Comparison of ENCODE assay signal across 21 cellular contexts in genomic region chr17:30414486-30414885, GRCh38. TPM values are rescaled to one million over a fixed set of nuclear protein-coding genes. Genes with fewer than 3 reads are reported as not detected.
DNase-seq lines count a peak whose midpoint lies in the region; ATAC-seq lines count a peak whose summit lies in the region.
"Had no signal": no experiment of that assay in that cellular context is flagged by ENCODE, and none has a peak within 500 bp of the region (broad histone marks: within the 10 kb centered on the region; RNA-seq: fewer than 3 reads in every experiment).

No MANE protein-coding gene starts in this region.

- H3K4me3 Mint-ChIP-seq in activated CD4-positive, alpha-beta T cell treated with anti-CD3 and anti-CD28 coated beads for 36 hours = no peak overlapping the region
- H3K4me3 Mint-ChIP-seq: CD8-positive, alpha-beta T cell; IgD-negative memory B cell had no signal

- DNase-seq in activated CD4-positive, alpha-beta T cell treated with anti-CD3 and anti-CD28 coated beads for 36 hours = no peak
- DNase-seq in activated CD4-positive, alpha-beta T cell treated with anti-CD3 and anti-CD28 coated beads for 4 hours = no peak
- peak; percentile 8 for DNase-seq in AG08395 (ENCODE audit: low spot score)
- peak; percentile 35 for DNase-seq in GM04503 (ENCODE audit: low read depth)
- DNase-seq in amniotic epithelial cell (ENCODE audit: low read depth) = peak; percentile 21
- DNase-seq in amniotic stem cell (lab: John Stamatoyannopoulos, UW) = no peak
- DNase-seq: 8988T; CD8-positive, alpha-beta T cell; DMS53; Karpas-422; NCI-H1048; NCI-H1436; NCI-H1930; NCI-H226; NCI-H524; PC-3; RPMI8226; SHP77 treated with DMSO at 0.1 percent for 48 hours had no signal

- H3K4me1 Mint-ChIP-seq in activated CD4-positive, alpha-beta T cell treated with anti-CD3 and anti-CD28 coated beads for 36 hours = peaks cover 41% of the 10 kb centered on the region
- H3K4me1 Mint-ChIP-seq: IgD-negative memory B cell had no signal

- POLR2A ChIA-PET in activated CD4-positive, alpha-beta T cell treated with anti-CD3 and anti-CD28 coated beads for 36 hours (lab: Charles Lee) = no interaction called here

- intact Hi-C loops in activated CD4-positive, alpha-beta T cell treated with anti-CD3 and anti-CD28 coated beads for 36 hours (cut with DNase I, micrococcal nuclease) = loop anchor here (5.0 kb wide), 1 partner anchor 72 kb away; no protein-coding TSS in a partner anchor

- peaks cover 25% of the 10 kb centered on the region for H3K36me3 Mint-ChIP-seq in activated CD4-positive, alpha-beta T cell treated with anti-CD3 and anti-CD28 coated beads for 36 hours (ENCODE audit: low read depth)
- H3K36me3 Mint-ChIP-seq: IgD-negative memory B cell had no signal

- CTCF ChIA-PET in activated CD4-positive, alpha-beta T cell treated with anti-CD3 and anti-CD28 coated beads for 36 hours (lab: Charles Lee) = no interaction called here

- peak overlapping the region; percentile 18 for H3K27ac Mint-ChIP-seq in activated CD4-positive, alpha-beta T cell treated with anti-CD3 and anti-CD28 coated beads for 36 hours
- H3K27ac Mint-ChIP-seq: CD8-positive, alpha-beta T cell had no signal

- H3K9me3 Mint-ChIP-seq in activated CD4-positive, alpha-beta T cell treated with anti-CD3 and anti-CD28 coated beads for 36 hours (ENCODE audit: low read depth) = peaks cover 3% of the 10 kb centered on the region
- H3K9me3 Mint-ChIP-seq: CD8-positive, alpha-beta T cell; IgD-negative memory B cell had no signal

- H3K27me3 Mint-ChIP-seq in activated CD4-positive, alpha-beta T cell treated with anti-CD3 and anti-CD28 coated beads for 36 hours = no peaks in the 10 kb centered on the region

- ATAC-seq in activated CD4-positive, alpha-beta T cell treated with anti-CD3 and anti-CD28 coated beads for 36 hours = no peak
- ATAC-seq in GM18858 (IDR thresholded peaks at IDR 0.05; ENCODE audit: unreplicated experiment) (no peak), esophagus mucosa (no peak)
- ATAC-seq: CD8-positive, alpha-beta T cell; PC-3 had no signal

RNA-seq across cellular contexts. Expression of gene CPD, which starts 35.8 kb away (rescaled TPM):
- total RNA-seq in activated CD4-positive, alpha-beta T cell treated with anti-CD3 and anti-CD28 coated beads for 36 hours = 10 to 100 TPM; 29.0 to 36.3 TPM
- 41.7 TPM for total RNA-seq in esophagus mucosa

Comparison
In these comparisons a context has a peak if more than half of its experiments do, and no peak if none do; other contexts are left out.
1. DNase-seq: peak in AG08395 (single experiment), GM04503 (single experiment) and amniotic epithelial cell (single experiment); none in activated CD4-positive, alpha-beta T cell treated with anti-CD3 and anti-CD28 coated beads for 36 hours (single experiment), activated CD4-positive, alpha-beta T cell treated with anti-CD3 and anti-CD28 coated beads for 4 hours (0 of 2) and amniotic stem cell (single experiment).